24 cellular contexts compared by ENCODE assay signal in the genomic region with DNA sequence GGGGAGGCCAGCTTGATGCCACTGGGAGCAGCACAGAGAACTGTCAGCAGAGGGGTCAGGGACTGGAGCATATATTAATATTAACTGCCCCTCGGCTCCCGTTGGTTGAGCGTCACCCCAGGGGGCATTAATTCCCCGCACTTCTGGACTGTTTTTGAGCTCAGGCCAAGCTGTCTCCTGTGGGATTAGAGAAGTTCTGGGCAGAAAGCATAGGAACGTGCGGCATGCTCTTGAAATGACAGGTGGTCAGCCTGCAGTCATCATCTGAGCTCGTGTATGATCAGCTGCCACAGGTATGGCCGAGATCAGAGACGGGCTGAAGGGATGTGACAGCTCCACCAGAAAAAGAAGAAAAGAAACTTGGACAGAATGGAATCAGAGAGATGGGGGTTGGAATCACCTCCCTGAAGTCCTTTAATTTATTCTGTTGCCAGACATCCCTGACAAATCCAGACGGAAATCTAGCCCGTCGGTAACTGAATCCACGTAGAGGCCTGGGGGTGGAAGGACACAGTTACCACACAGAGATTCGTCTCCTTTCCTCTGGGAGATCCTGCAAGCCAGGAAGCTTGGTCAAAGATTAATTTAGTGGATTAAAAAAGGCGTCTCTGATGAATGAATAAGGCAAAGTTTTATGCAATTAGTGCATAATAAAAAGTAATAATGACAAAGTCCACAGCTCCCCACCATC. TPM values are rescaled to one million over a fixed set of nuclear protein-coding genes. Genes with fewer than 3 reads are reported as not detected.
"Had no signal": no experiment of that assay in that cellular context is flagged by ENCODE, and none has a peak within 500 bp of the region (broad histone marks: within the 10 kb centered on the region; RNA-seq: fewer than 3 reads in every experiment).

No MANE protein-coding gene starts in this region.

- H3K27ac ChIP-seq: colonic mucosa, epithelial cell of prostate, heart right ventricle, left lung, right atrium auricular region, skin epidermis, tibial artery had no signal

- H3K27me3 ChIP-seq: colonic mucosa, heart right ventricle, left lung, right atrium auricular region, tibial artery had no signal

- DNase-seq: activated CD4-positive, alpha-beta T cell treated with anti-CD3 and anti-CD28 coated beads for 4 hours; activated CD4-positive, alpha-beta T cell treated with anti-CD3 and anti-CD28 coated beads, Interleukin-2, amount 50 U/mL, for 48 hours; activated CD4-positive, CD25-positive, alpha-beta regulatory T cell; activated naive CD4-positive, alpha-beta T cell treated with Interleukin-2 at 50 U/mL for 16 hours; activated naive CD8-positive, alpha-beta T cell treated with anti-CD3 and anti-CD28 coated beads for 36 hours; activated T-cell treated with anti-CD3 and anti-CD28 coated beads, Interleukin-2, amount 50 U/mL, for 48 hours; amniotic stem cell; colonic mucosa; heart right ventricle; left lung; naive thymus-derived CD4-positive, alpha-beta T cell; stimulated activated CD4-positive, alpha-beta T cell treated with anti-CD3 and anti-CD28 coated beads, Interleukin-2, amount 100 ng/mL, for 24 hours; stimulated activated naive CD8-positive, alpha-beta T cell treated with anti-CD3 and anti-CD28 coated beads, Interleukin-15, amount 100 ng/mL, for 72 hours; T-helper 1 cell; tibial artery had no signal

- ATAC-seq: heart right ventricle; left lung; naive thymus-derived CD4-positive, alpha-beta T cell; stimulated activated effector memory CD8-positive, alpha-beta T cell treated with anti-CD3 and anti-CD28 coated beads, Interleukin-12 subunit alpha, Interleukin-12 subunit beta, amount 100 ng/mL, for 72 hours; stimulated activated naive CD8-positive, alpha-beta T cell treated with anti-CD3 and anti-CD28 coated beads, Interleukin-15, amount 100 ng/mL, for 72 hours had no signal

- H3K36me3 ChIP-seq: colonic mucosa, heart right ventricle, left lung, right atrium auricular region, tibial artery had no signal

- FAIRE-seq: bronchial epithelial cell, keratinocyte had no signal

- H3K4me1 ChIP-seq: colonic mucosa, heart right ventricle, left lung, right atrium auricular region, tibial artery had no signal

- H3K9me3 ChIP-seq: colonic mucosa, right atrium auricular region, tibial artery had no signal

- H3K4me3 ChIP-seq: colonic mucosa, heart right ventricle, left lung, right atrium auricular region, skin epidermis, tibial artery had no signal

RNA-seq across cellular contexts. Expression of a gene that starts 23.6 kb away (rescaled TPM):
- total RNA-seq: activated naive CD8-positive, alpha-beta T cell treated with anti-CD3 and anti-CD28 coated beads for 36 hours; bronchial epithelial cell; left lung; lung microvascular endothelial cell; naive thymus-derived CD4-positive, alpha-beta T cell; osteoblast; progenitor cell of endocrine pancreas; right atrium auricular region had no signal
- polyA plus RNA-seq: heart right ventricle; keratinocyte; naive thymus-derived CD4-positive, alpha-beta T cell had no signal
